1 cellular context compared by ENCODE assay signal in the genomic region with DNA sequence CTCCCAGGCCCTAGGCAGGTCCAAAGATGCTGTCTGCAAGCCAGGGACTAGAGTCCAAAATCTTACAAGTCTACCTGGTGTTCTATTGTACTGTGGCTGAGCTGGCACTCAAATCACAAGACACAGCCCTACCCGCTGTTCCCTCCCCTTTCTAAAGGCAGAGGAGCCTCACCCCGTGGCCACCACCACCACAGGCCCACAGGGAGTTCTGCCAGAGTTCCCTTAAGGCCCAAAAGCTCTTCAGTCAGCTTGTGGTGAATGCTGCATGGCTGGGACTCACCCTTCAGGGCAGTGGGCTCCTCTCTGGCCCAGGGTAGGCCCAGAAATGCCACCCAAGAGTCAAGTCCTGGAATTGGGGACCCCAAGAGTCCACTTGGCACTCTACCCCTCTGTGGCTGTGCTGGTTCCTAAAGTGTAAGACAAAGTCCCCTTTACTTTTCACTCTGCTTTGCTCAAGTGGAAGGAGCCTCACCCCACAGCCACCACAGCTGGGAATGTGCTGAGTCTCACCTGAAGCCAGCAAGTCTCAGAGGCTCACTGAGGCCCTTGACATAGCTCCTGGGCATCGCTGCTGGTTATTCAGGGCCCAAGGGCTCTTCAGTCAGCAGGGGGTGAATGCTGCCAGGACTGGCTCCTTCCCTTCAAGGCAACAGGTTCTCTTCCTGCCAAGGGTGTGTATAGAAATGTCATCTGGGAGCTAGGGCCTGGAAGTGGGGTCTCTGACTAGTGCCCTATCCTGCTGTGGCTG.
TF ChIP-seq lines count a peak whose summit lies in the region.

No MANE protein-coding gene starts in this region.

TF ChIP-seq in SK-N-SH, 30 proteins besides CTCF, POLR2A, EP300 and RAD21 (continued from another document):
- TF ChIP-seq, protein P1, sequence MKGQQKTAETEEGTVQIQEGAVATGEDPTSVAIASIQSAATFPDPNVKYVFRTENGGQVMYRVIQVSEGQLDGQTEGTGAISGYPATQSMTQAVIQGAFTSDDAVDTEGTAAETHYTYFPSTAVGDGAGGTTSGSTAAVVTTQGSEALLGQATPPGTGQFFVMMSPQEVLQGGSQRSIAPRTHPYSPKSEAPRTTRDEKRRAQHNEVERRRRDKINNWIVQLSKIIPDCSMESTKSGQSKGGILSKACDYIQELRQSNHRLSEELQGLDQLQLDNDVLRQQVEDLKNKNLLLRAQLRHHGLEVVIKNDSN (IDR thresholded peaks at IDR 0.05; ENCODE audit: borderline replicate concordance, low read depth): no peak
- TF ChIP-seq RCOR1 (IDR thresholded peaks at IDR 0.05; ENCODE audit: low read length): no peak
- no peak for TF ChIP-seq FOXJ3 (CRISPR knock-in tag; IDR thresholded peaks at IDR 0.05)
- TF ChIP-seq ELF1 (IDR thresholded peaks at IDR 0.05): no peak
- TF ChIP-seq, protein P2, sequence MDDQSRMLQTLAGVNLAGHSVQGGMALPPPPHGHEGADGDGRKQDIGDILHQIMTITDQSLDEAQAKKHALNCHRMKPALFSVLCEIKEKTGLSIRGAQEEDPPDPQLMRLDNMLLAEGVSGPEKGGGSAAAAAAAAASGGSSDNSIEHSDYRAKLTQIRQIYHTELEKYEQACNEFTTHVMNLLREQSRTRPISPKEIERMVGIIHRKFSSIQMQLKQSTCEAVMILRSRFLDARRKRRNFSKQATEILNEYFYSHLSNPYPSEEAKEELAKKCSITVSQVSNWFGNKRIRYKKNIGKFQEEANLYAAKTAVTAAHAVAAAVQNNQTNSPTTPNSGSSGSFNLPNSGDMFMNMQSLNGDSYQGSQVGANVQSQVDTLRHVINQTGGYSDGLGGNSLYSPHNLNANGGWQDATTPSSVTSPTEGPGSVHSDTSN (IDR thresholded peaks at IDR 0.05): no peak
- TF ChIP-seq, protein P3, sequence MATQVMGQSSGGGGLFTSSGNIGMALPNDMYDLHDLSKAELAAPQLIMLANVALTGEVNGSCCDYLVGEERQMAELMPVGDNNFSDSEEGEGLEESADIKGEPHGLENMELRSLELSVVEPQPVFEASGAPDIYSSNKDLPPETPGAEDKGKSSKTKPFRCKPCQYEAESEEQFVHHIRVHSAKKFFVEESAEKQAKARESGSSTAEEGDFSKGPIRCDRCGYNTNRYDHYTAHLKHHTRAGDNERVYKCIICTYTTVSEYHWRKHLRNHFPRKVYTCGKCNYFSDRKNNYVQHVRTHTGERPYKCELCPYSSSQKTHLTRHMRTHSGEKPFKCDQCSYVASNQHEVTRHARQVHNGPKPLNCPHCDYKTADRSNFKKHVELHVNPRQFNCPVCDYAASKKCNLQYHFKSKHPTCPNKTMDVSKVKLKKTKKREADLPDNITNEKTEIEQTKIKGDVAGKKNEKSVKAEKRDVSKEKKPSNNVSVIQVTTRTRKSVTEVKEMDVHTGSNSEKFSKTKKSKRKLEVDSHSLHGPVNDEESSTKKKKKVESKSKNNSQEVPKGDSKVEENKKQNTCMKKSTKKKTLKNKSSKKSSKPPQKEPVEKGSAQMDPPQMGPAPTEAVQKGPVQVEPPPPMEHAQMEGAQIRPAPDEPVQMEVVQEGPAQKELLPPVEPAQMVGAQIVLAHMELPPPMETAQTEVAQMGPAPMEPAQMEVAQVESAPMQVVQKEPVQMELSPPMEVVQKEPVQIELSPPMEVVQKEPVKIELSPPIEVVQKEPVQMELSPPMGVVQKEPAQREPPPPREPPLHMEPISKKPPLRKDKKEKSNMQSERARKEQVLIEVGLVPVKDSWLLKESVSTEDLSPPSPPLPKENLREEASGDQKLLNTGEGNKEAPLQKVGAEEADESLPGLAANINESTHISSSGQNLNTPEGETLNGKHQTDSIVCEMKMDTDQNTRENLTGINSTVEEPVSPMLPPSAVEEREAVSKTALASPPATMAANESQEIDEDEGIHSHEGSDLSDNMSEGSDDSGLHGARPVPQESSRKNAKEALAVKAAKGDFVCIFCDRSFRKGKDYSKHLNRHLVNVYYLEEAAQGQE (IDR thresholded peaks at IDR 0.05; ENCODE audit: low read depth, low read length): no peak
- TF ChIP-seq, protein P4, sequence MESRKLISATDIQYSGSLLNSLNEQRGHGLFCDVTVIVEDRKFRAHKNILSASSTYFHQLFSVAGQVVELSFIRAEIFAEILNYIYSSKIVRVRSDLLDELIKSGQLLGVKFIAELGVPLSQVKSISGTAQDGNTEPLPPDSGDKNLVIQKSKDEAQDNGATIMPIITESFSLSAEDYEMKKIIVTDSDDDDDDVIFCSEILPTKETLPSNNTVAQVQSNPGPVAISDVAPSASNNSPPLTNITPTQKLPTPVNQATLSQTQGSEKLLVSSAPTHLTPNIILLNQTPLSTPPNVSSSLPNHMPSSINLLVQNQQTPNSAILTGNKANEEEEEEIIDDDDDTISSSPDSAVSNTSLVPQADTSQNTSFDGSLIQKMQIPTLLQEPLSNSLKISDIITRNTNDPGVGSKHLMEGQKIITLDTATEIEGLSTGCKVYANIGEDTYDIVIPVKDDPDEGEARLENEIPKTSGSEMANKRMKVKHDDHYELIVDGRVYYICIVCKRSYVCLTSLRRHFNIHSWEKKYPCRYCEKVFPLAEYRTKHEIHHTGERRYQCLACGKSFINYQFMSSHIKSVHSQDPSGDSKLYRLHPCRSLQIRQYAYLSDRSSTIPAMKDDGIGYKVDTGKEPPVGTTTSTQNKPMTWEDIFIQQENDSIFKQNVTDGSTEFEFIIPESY (IDR thresholded peaks at IDR 0.05; ENCODE audit: borderline replicate concordance, low read depth): no peak
- TF ChIP-seq GATA2 (CRISPR knock-in tag; IDR thresholded peaks at IDR 0.05): no peak
- no peak for TF ChIP-seq MXI1 (IDR thresholded peaks at IDR 0.05; ENCODE audit: low read depth, low read length)
- TF ChIP-seq, protein P5, sequence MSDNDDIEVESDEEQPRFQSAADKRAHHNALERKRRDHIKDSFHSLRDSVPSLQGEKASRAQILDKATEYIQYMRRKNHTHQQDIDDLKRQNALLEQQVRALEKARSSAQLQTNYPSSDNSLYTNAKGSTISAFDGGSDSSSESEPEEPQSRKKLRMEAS (IDR thresholded peaks at IDR 0.05; ENCODE audit: low read depth): no peak
- no peak for TF ChIP-seq GABPA (IDR thresholded peaks at IDR 0.05; ENCODE audit: low read depth)
